ENCODE assay signal across 8 cellular contexts in genomic region chr5:148382961-148383360, GRCh38. TPM values are rescaled to one million over a fixed set of nuclear protein-coding genes. Genes with fewer than 3 reads are reported as not detected.
A peak's percentile ranks its signal among the peaks of the same experiment; 100 is the strongest.
DNase-seq lines count a peak whose midpoint lies in the region; ATAC-seq and TF ChIP-seq lines count a peak whose summit lies in the region.

No MANE protein-coding gene starts in this region.

- peaks cover 42% of the 10 kb centered on the region for H3K79me2 ChIP-seq in Karpas-422 (ENCODE audit: low read length)

- peak overlapping the region; percentile 65 for H3K9ac ChIP-seq in Karpas-422 (ENCODE audit: low read length)

- peaks cover 13% of the 10 kb centered on the region for H3K9me3 Mint-ChIP-seq in dendritic cell treated with granulocyte-macrophage colony-stimulating factor and Interleukin-4, amounts not matched to agents 40 ng/mL and 50 ng/mL, for 4 days
- H3K9me3 Mint-ChIP-seq in natural killer cell = no peaks in the 10 kb centered on the region

- peaks cover 26% of the 10 kb centered on the region for H3K4me1 ChIP-seq in Karpas-422 (ENCODE audit: low read length)

- no peak for TF ChIP-seq CTCF in AG10803 (conservative IDR thresholded peaks at IDR 0.05; ENCODE audit: low read length)
- TF ChIP-seq CTCF in natural killer cell (IDR thresholded peaks at IDR 0.05) = no peak

- no peaks in the 10 kb centered on the region; the same call in 1 of the 2 replicates for H3K9me3 ChIP-seq in Karpas-422 (ENCODE audit: low read length)

- peak overlapping the region; percentile 79 for H3K4me2 ChIP-seq in Karpas-422 (ENCODE audit: low read depth, low read length, poor library complexity, severe bottlenecking)

- H3K9me2 ChIP-seq in Karpas-422 (replicated peaks; ENCODE audit: insufficient read depth, low read length) = no peaks in the 10 kb centered on the region

- peak overlapping the region; percentile 81 for H3K4me3 Mint-ChIP-seq in dendritic cell treated with granulocyte-macrophage colony-stimulating factor and Interleukin-4, amounts not matched to agents 40 ng/mL and 50 ng/mL, for 4 days
- H3K4me3 Mint-ChIP-seq in natural killer cell = peak overlapping the region; percentile 90

- H2AFZ ChIP-seq in Karpas-422 (ENCODE audit: low read length) = peak overlapping the region; percentile 84

- H3K36me3 ChIP-seq in Karpas-422 (ENCODE audit: insufficient read depth, low read length) = peaks cover 3% of the 10 kb centered on the region; the same call in 1 of the 2 replicates

- H3K27ac ChIP-seq in Karpas-422 (ENCODE audit: low read length) = no peak overlapping the region

- no peaks in the 10 kb centered on the region for H3K27me3 ChIP-seq in Karpas-422 (ENCODE audit: low read length)

- peaks cover 14% of the 10 kb centered on the region; the same call in 1 of the 2 replicates for H4K20me1 ChIP-seq in Karpas-422 (ENCODE audit: insufficient read depth, low read depth, low read length)

- H3K27me3 Mint-ChIP-seq in dendritic cell treated with granulocyte-macrophage colony-stimulating factor and Interleukin-4, amounts not matched to agents 40 ng/mL and 50 ng/mL, for 4 days = no peaks in the 10 kb centered on the region
- peaks cover 0 to 3% of the 10 kb centered on the region in 2 donors for H3K27me3 Mint-ChIP-seq in natural killer cell (ENCODE audit: low read depth in 2 of 2)

- intact Hi-C loops in dendritic cell treated with granulocyte-macrophage colony-stimulating factor and Interleukin-4, amounts not matched to agents 40 ng/mL and 50 ng/mL, for 4 days (cut with micrococcal nuclease) = loop anchor here (10.0 kb wide), 1 partner anchor 352 kb away; no protein-coding TSS in a partner anchor
- intact Hi-C loops in natural killer cell (cut with micrococcal nuclease) = loop anchor here (5.0 kb wide), 1 partner anchor 964 kb away; the partner anchor contains the start of gene GRPEL2

- ATAC-seq in natural killer cell (no peak), HG02798 (IDR thresholded peaks at IDR 0.05; ENCODE audit: poor library complexity, unreplicated experiment) (no peak), GM19351 (IDR thresholded peaks at IDR 0.05; ENCODE audit: unreplicated experiment) (no peak), GM21526 (IDR thresholded peaks at IDR 0.05; ENCODE audit: low FRiP score, unreplicated experiment) (no peak), HG03097 (IDR thresholded peaks at IDR 0.05; ENCODE audit: low FRiP score, unreplicated experiment) (no peak)

- H3K4me3 ChIP-seq in AG10803 (ENCODE audit: low read length) (peak overlapping the region; percentile 80), Karpas-422 (ENCODE audit: low read length) (peak overlapping the region; percentile 80)

- H3K27ac Mint-ChIP-seq in dendritic cell treated with granulocyte-macrophage colony-stimulating factor and Interleukin-4, amounts not matched to agents 40 ng/mL and 50 ng/mL, for 4 days = peak overlapping the region; percentile 93
- H3K27ac Mint-ChIP-seq in natural killer cell = peak overlapping the region; percentile 95 to 96

- H3K4me1 Mint-ChIP-seq in dendritic cell treated with granulocyte-macrophage colony-stimulating factor and Interleukin-4, amounts not matched to agents 40 ng/mL and 50 ng/mL, for 4 days (ENCODE audit: low read depth) = peaks cover 36% of the 10 kb centered on the region
- peaks cover 37 to 48% of the 10 kb centered on the region in 2 donors for H3K4me1 Mint-ChIP-seq in natural killer cell

- H3K36me3 Mint-ChIP-seq in dendritic cell treated with granulocyte-macrophage colony-stimulating factor and Interleukin-4, amounts not matched to agents 40 ng/mL and 50 ng/mL, for 4 days (ENCODE audit: low read depth) = peaks cover 39% of the 10 kb centered on the region
- H3K36me3 Mint-ChIP-seq in natural killer cell = peaks cover 6% of the 10 kb centered on the region

- DNase-seq in AG10803 (ENCODE audit: low read depth) = no peak
- DNase-seq in Karpas-422 = peak; percentile 48
- DNase-seq in natural killer cell = no peak

RNA-seq across cellular contexts. Expression of gene FBXO38, which starts 0.8 kb away (rescaled TPM):
- 56.7 and 130 TPM in 2 replicates for total RNA-seq in Karpas-422 (2014; rRNA removed; shearing (Covaris generic); ENCODE audit: low replicate concordance)
- 10 to 100 TPM; 55.2 to 76.6 (median 65.1) TPM for total RNA-seq in natural killer cell

RNA-seq across cellular contexts. Expression of gene SPINK9, which starts 47.6 kb away (rescaled TPM):
- not detected in 2 replicates for total RNA-seq in Karpas-422 (2014; rRNA removed; shearing (Covaris generic); ENCODE audit: low replicate concordance)
- total RNA-seq in natural killer cell = not detected
